Comparison of ENCODE assay signal across 18 cellular contexts in the genomic region with DNA sequence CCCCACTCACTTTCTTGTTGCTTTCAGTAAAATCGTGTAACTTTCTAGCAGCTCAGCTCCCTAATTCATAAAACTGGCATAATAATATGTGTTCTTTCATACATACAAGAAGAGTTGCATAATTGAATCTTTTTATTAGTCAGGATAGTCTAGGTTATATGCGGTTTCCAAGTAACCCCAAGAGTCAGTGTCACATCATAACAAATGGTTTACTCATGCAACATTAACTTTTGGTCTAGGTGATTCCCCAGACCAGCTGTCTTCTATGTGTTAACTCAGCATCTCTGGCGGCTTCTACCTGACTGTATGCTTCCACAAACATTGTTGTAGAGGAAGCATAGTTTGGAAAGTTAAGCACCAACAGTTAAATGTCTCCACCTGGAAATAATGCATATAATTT.
DNase-seq lines count a peak whose midpoint lies in the region; ATAC-seq and FAIRE-seq lines count a peak whose summit lies in the region.
"Had no signal": no experiment of that assay in that cellular context is flagged by ENCODE, and none has a peak within 500 bp of the region (broad histone marks: within the 10 kb centered on the region; RNA-seq: fewer than 3 reads in every experiment).

No MANE protein-coding gene starts in this region.

- FAIRE-seq in RCC 7860 (lab: Jason Lieb, UNC): peak; percentile 96

- ATAC-seq in HG03280 (IDR thresholded peaks at IDR 0.05; ENCODE audit: unreplicated experiment) (no peak), GM18873 (IDR thresholded peaks at IDR 0.05; ENCODE audit: low FRiP score, unreplicated experiment) (no peak), Right ventricle myocardium inferior (no peak)
- ATAC-seq: mucosa of descending colon had no signal

- intact Hi-C loops in Right ventricle myocardium inferior (cut with DNase I): no loop called here

- peak; percentile 33 for DNase-seq in GM04504 (ENCODE audit: low read depth)
- peak; percentile 86 for DNase-seq in RCC 7860 (ENCODE audit: low spot score)
- DNase-seq in fibroblast of peridontal ligament (ENCODE audit: extremely low read depth): peak; percentile 18
- DNase-seq in stromal cell of bone marrow (ENCODE audit: low read depth): peak; percentile 34
- DNase-seq in Right ventricle myocardium inferior (ENCODE audit: missing footprints): no peak
- DNase-seq: activated CD4-positive, alpha-beta T cell treated with anti-CD3 and anti-CD28 coated beads for 1 hour; activated naive CD4-positive, alpha-beta T cell treated with anti-CD3 and anti-CD28 coated beads, Interleukin-2, amount 50 U/mL, for 16 hours; CD8-positive, alpha-beta memory T cell; effector CD8-positive, alpha-beta T cell; mucosa of descending colon; NCI-H1930; NCI-H524 treated with DMSO at 0.1 percent for 48 hours; ovary; Peyer's patch; stimulated activated naive CD4-positive, alpha-beta T cell treated with Interleukin-2 at 50 U/mL for 16 hours; T-helper 2 cell had no signal
